ENCODE assay signal across 8 cellular contexts in genomic region chr7:135168001-135168400, GRCh38. TPM values are rescaled to one million over a fixed set of nuclear protein-coding genes. Genes with fewer than 3 reads are reported as not detected.
DNase-seq lines count a peak whose midpoint lies in the region; ATAC-seq and TF ChIP-seq lines count a peak whose summit lies in the region.

No MANE protein-coding gene starts in this region.

- H3F3A ChIP-seq in PC-9 (ENCODE audit: insufficient read depth, low read depth): peaks cover 23% of the 10 kb centered on the region

- peak overlapping the region; percentile 96 for H3K27ac Mint-ChIP-seq in effector memory CD8-positive, alpha-beta T cell

- 0 out of 2 replicates have a peak, but pooled peaks cover 7% of the 10 kb centered on the region for H4K20me1 ChIP-seq in PC-9 (ENCODE audit: insufficient read depth)

- peak overlapping the region in 2 of 3 donors; percentile 1 to 54 for H3K9ac ChIP-seq in skeletal muscle tissue (ENCODE audit: low read depth in 1 of 3, low read length in 3 of 3)

- H3K4me1 Mint-ChIP-seq in effector memory CD8-positive, alpha-beta T cell (ENCODE audit: low read depth in 2 of 2): peaks cover 41 to 45% of the 10 kb centered on the region in 2 donors

- H3K9me2 ChIP-seq in PC-9 (ENCODE audit: insufficient read depth): no peaks in the 10 kb centered on the region

- CTCF ChIA-PET in PC-9 (lab: Charles Lee): no interaction called here

- H3K36me3 Mint-ChIP-seq in effector memory CD8-positive, alpha-beta T cell (ENCODE audit: insufficient read depth): peaks cover 60% of the 10 kb centered on the region

- H3K4me3 Mint-ChIP-seq in effector memory CD8-positive, alpha-beta T cell: peak overlapping the region; percentile 88 to 94

- no peak for ATAC-seq in effector memory CD8-positive, alpha-beta T cell (replicated peaks)

- TF ChIP-seq CTCF in PC-9 (conservative IDR thresholded peaks at IDR 0.05): no peak

- H3K79me2 ChIP-seq in PC-9 (ENCODE audit: low read depth): peaks cover 28% of the 10 kb centered on the region

- H3K4me2 ChIP-seq in PC-9: no peak overlapping the region

- BruUV-seq in PC-9 (replicated peaks; lab: Mats Ljungman, UMichigan): no TSS peak

- H3K36me3 ChIP-seq in skeletal muscle tissue (ENCODE audit: control insufficient read depth in 3 of 3, insufficient read depth in 3 of 3, low read length in 3 of 3): peaks cover 27 to 30% (median 29%) of the 10 kb centered on the region in 3 donors
- peaks cover 26% of the 10 kb centered on the region for H3K36me3 ChIP-seq in PC-9 (ENCODE audit: low read depth)

- H3K9me3 Mint-ChIP-seq in effector memory CD8-positive, alpha-beta T cell: no peaks in the 10 kb centered on the region

- peak overlapping the region; percentile 90; the same call in 1 of the 2 replicates for H3K4me3 ChIP-seq in GM08714 (ENCODE audit: low read length)
- peak overlapping the region in 2 of 3 donors; percentile 22 to 23 for H3K4me3 ChIP-seq in skeletal muscle tissue (ENCODE audit: low read length in 3 of 3)
- H3K4me3 ChIP-seq in PC-9: no peak overlapping the region

- H3K9me3 ChIP-seq in skeletal muscle tissue (ENCODE audit: control insufficient read depth in 3 of 3, low read length in 3 of 3) (no peaks in the 10 kb centered on the region), PC-9 (ENCODE audit: insufficient read depth, low read depth) (no peaks in the 10 kb centered on the region; the same call in 1 of the 2 replicates)

- no peaks in the 10 kb centered on the region for H3K27me3 ChIP-seq in skeletal muscle tissue (ENCODE audit: control insufficient read depth in 3 of 3, insufficient read depth in 3 of 3, low read length in 3 of 3)
- H3K27me3 ChIP-seq in PC-9 (ENCODE audit: insufficient read depth, low read depth): no peaks in the 10 kb centered on the region

- H3K4me1 ChIP-seq in skeletal muscle tissue (ENCODE audit: control insufficient read depth in 3 of 3, insufficient read depth in 3 of 3, low read length in 3 of 3): peaks cover 73 to 75% (median 74%) of the 10 kb centered on the region in 3 donors
- H3K4me1 ChIP-seq in PC-9 (replicated peaks; ENCODE audit: insufficient read depth): peaks cover 19% of the 10 kb centered on the region

- intact Hi-C loops in PC-9 (cut with micrococcal nuclease; ENCODE audit: unreplicated experiment): no loop called here

- no peaks in the 10 kb centered on the region for H3K27me3 Mint-ChIP-seq in effector memory CD8-positive, alpha-beta T cell

- peak overlapping the region; percentile 96 for H3K27ac ChIP-seq in skeletal muscle tissue (ENCODE audit: low read depth, low read length)
- H3K27ac ChIP-seq in PC-9: no peak overlapping the region

- DNase-seq in T-helper 22 cell (ENCODE audit: low read depth) (peak; percentile 26), SHP77 treated with DMSO at 0.1 percent for 48 hours (lab: John Stamatoyannopoulos, UW) (no peak), SK-N-DZ (ENCODE audit: low spot score) (no peak), GM19238 (ENCODE audit: insufficient read length, low spot score) (no peak), PC-9 (no peak)
- no peak for DNase-seq in effector memory CD8-positive, alpha-beta T cell

- no peak overlapping the region for H2AFZ ChIP-seq in PC-9

- POLR2A ChIA-PET in PC-9 (lab: Charles Lee; ENCODE audit: unreplicated experiment): no interaction called here

RNA-seq across cellular contexts. Expression of gene CYREN, which starts 2.5 kb away (rescaled TPM):
- 20.4 TPM for total RNA-seq in skeletal muscle tissue
- polyA plus RNA-seq in SK-N-DZ (2014; cell fraction: cytosol; rRNA removed): 53.3 and 68.1 TPM in 2 replicates
- 41.9 and 47.3 TPM in 2 replicates for polyA plus RNA-seq in SK-N-DZ (2014; cell fraction: nucleus; rRNA removed)
- 70.5 and 76.0 TPM in 2 replicates for total RNA-seq in PC-9 (2021)

RNA-seq across cellular contexts. Expression of gene TMEM140, which starts 20.1 kb away (rescaled TPM):
- 1.6 TPM for total RNA-seq in skeletal muscle tissue
- polyA plus RNA-seq in SK-N-DZ (2014; cell fraction: cytosol; rRNA removed): not detected in 2 replicates
- polyA plus RNA-seq in SK-N-DZ (2014; cell fraction: nucleus; rRNA removed): not detected in 2 replicates
- 0.25 and 0.92 TPM in 2 replicates for total RNA-seq in PC-9 (2021)

RNA-seq across cellular contexts. Expression of gene WDR91, which starts 43.3 kb away (rescaled TPM):
- 6.8 TPM for total RNA-seq in skeletal muscle tissue
- 16.3 and 25.1 TPM in 2 replicates for polyA plus RNA-seq in SK-N-DZ (2014; cell fraction: cytosol; rRNA removed)
- 22.8 and 28.8 TPM in 2 replicates for polyA plus RNA-seq in SK-N-DZ (2014; cell fraction: nucleus; rRNA removed)
- total RNA-seq in PC-9 (2021): 7.6 and 8.4 TPM in 2 replicates
